18 cellular contexts compared by ENCODE assay signal in genomic region chr17:43402567-43402966, GRCh38. TPM values are rescaled to one million over a fixed set of nuclear protein-coding genes. Genes with fewer than 3 reads are reported as not detected.
DNase-seq lines count a peak whose midpoint lies in the region; ATAC-seq and TF ChIP-seq lines count a peak whose summit lies in the region.
"Had no signal": no experiment of that assay in that cellular context is flagged by ENCODE, and none has a peak within 500 bp of the region (broad histone marks: within the 10 kb centered on the region; RNA-seq: fewer than 3 reads in every experiment).

No MANE protein-coding gene starts in this region.

- H3K56ac ChIP-seq in mesendoderm (ENCODE audit: low read length), result peak overlapping the region; percentile 45

- H4K5ac ChIP-seq in mesendoderm (ENCODE audit: low read length), result no peak overlapping the region

- H3K9me3 Mint-ChIP-seq in HFFc6 (no peaks in the 10 kb centered on the region), endodermal cell (peaks cover 2% of the 10 kb centered on the region)
- H3K9me3 Mint-ChIP-seq in stimulated activated naive B cell treated with anti-CD40 and anti-IgM and Interleukin-4, amounts not matched to agents 10 μg/mL and 1 μg/mL and 100 μg/mL, for 72 hours, result no peaks in the 10 kb centered on the region
- H3K9me3 Mint-ChIP-seq: activated CD4-positive, alpha-beta T cell treated with anti-CD3 and anti-CD28 coated beads, Interleukin-2, amount 10 ng/mL, durations not matched to agents 24 days and 14 days; central memory CD8-positive, alpha-beta T cell; natural killer cell treated with Interleukin-12 subunit alpha and Interleukin-12 subunit beta and Interleukin-15 and Interleukin-18, amount 100 ng/mL, for 72 hours had no signal

- H3K27ac ChIP-seq in endodermal cell (ENCODE audit: low read depth, low read length) (no peak overlapping the region), mesendoderm (ENCODE audit: low read depth, low read length) (no peak overlapping the region), thyroid gland (peak overlapping the region; percentile 79 to 98 (median 95))

- H3K79me2 ChIP-seq in mesendoderm (ENCODE audit: control insufficient read depth, insufficient read depth, low read length), result peaks cover 31% of the 10 kb centered on the region

- no peak for DNase-seq in HFFc6
- DNase-seq in endodermal cell, result no peak
- no peak for DNase-seq in mesendoderm
- DNase-seq in thyroid gland, result no peak
- DNase-seq in stimulated activated naive B cell treated with anti-CD40 and anti-IgM and Interleukin-4, amounts not matched to agents 10 μg/mL and 1 μg/mL and 100 μg/mL, for 72 hours, result no peak
- no peak for DNase-seq in activated naive CD4-positive, alpha-beta T cell treated with anti-CD3 and anti-CD28 coated beads, Interleukin-2, amount 50 U/mL, for 16 hours
- no peak for DNase-seq in activated naive CD4-positive, alpha-beta T cell (lab: John Stamatoyannopoulos, UW)
- DNase-seq: activated CD4-positive, alpha-beta T cell treated with anti-CD3 and anti-CD28 coated beads, Interleukin-2, amount 10 ng/mL, durations not matched to agents 24 days and 14 days; Caco-2; effector CD4-positive, alpha-beta T cell; KG1; NCI-H1048; NCI-H2029 treated with DMSO at 0.1 percent for 48 hours; stimulated activated CD4-positive, alpha-beta T cell treated with anti-CD3 and anti-CD28 coated beads, Interleukin-4, amount 100 ng/mL, for 4 hours had no signal

- H3K27me3 ChIP-seq in endodermal cell (ENCODE audit: control insufficient read depth, insufficient read depth, low read length, poor library complexity, severe bottlenecking) (no peaks in the 10 kb centered on the region), mesendoderm (ENCODE audit: insufficient read depth, low read length, poor library complexity) (no peaks in the 10 kb centered on the region), thyroid gland (no peaks in the 10 kb centered on the region)

- 83 to 86% methylated on average over 3 of the region's 3 CpGs for WGBS in endodermal cell (ENCODE audit: insufficient coverage in 1 of 2, insufficient read length in 1 of 2), 2 experiments
- WGBS in mesendoderm (ENCODE audit: extremely low coverage, insufficient coverage, low lambda C conversion rate), result no CpG with 5 or more reads among the region's 3 CpGs
- 82% methylated on average over 3 of the region's 3 CpGs for WGBS in thyroid gland, 2 donors

- H3K23ac ChIP-seq in mesendoderm (ENCODE audit: low read length), result no peak overlapping the region

- H3K36me3 Mint-ChIP-seq in HFFc6 (ENCODE audit: low read depth) (peaks cover 37% of the 10 kb centered on the region), endodermal cell (ENCODE audit: low read depth) (peaks cover 44% of the 10 kb centered on the region)
- H3K36me3 Mint-ChIP-seq in stimulated activated naive B cell treated with anti-CD40 and anti-IgM and Interleukin-4, amounts not matched to agents 10 μg/mL and 1 μg/mL and 100 μg/mL, for 72 hours, result no peaks in the 10 kb centered on the region
- H3K36me3 Mint-ChIP-seq: natural killer cell treated with Interleukin-12 subunit alpha and Interleukin-12 subunit beta and Interleukin-15 and Interleukin-18, amount 100 ng/mL, for 72 hours had no signal

- peaks cover 13% of the 10 kb centered on the region for H3K79me1 ChIP-seq in mesendoderm (ENCODE audit: low read length)

- H3K4me3 Mint-ChIP-seq in HFFc6 (peak overlapping the region; percentile 64), endodermal cell (peak overlapping the region; percentile 92)
- no peak overlapping the region for H3K4me3 Mint-ChIP-seq in stimulated activated naive B cell treated with anti-CD40 and anti-IgM and Interleukin-4, amounts not matched to agents 10 μg/mL and 1 μg/mL and 100 μg/mL, for 72 hours
- H3K4me3 Mint-ChIP-seq: activated CD4-positive, alpha-beta T cell treated with anti-CD3 and anti-CD28 coated beads, Interleukin-2, amount 10 ng/mL, durations not matched to agents 24 days and 14 days; central memory CD8-positive, alpha-beta T cell; natural killer cell treated with Interleukin-12 subunit alpha and Interleukin-12 subunit beta and Interleukin-15 and Interleukin-18, amount 100 ng/mL, for 72 hours had no signal

- H3K9ac ChIP-seq in endodermal cell (ENCODE audit: extremely low read depth, low read length, poor library complexity, severe bottlenecking) (peak overlapping the region; percentile 94), mesendoderm (ENCODE audit: low read length) (peak overlapping the region; percentile 2)

- H3K36me3 ChIP-seq in endodermal cell (ENCODE audit: control insufficient read depth, insufficient read depth, low read length) (peaks cover 40% of the 10 kb centered on the region), mesendoderm (ENCODE audit: control insufficient read depth, insufficient read depth, low read length) (peaks cover 5% of the 10 kb centered on the region), thyroid gland (peaks cover 4 to 10% of the 10 kb centered on the region in 2 donors)
- H3K36me3 ChIP-seq: prostate gland had no signal

- intact Hi-C loops in thyroid gland (cut with DNase I), result no loop called here

- H3K27me3 Mint-ChIP-seq in HFFc6 (ENCODE audit: insufficient read depth) (peaks cover 16% of the 10 kb centered on the region), endodermal cell (ENCODE audit: insufficient read depth) (no peaks in the 10 kb centered on the region)
- H3K27me3 Mint-ChIP-seq in stimulated activated naive B cell treated with anti-CD40 and anti-IgM and Interleukin-4, amounts not matched to agents 10 μg/mL and 1 μg/mL and 100 μg/mL, for 72 hours, result peaks cover 0 to 2% of the 10 kb centered on the region in 2 donors
- H3K27me3 Mint-ChIP-seq: central memory CD8-positive, alpha-beta T cell had no signal

- H2BK120ac ChIP-seq in mesendoderm (ENCODE audit: low read depth, low read length), result no peak overlapping the region

- H3K4me1 Mint-ChIP-seq in HFFc6 (ENCODE audit: low read depth) (peaks cover 69% of the 10 kb centered on the region), endodermal cell (peaks cover 46% of the 10 kb centered on the region)
- H3K4me1 Mint-ChIP-seq in stimulated activated naive B cell treated with anti-CD40 and anti-IgM and Interleukin-4, amounts not matched to agents 10 μg/mL and 1 μg/mL and 100 μg/mL, for 72 hours, result peaks cover 21 to 34% of the 10 kb centered on the region in 2 donors

- H3K4me3 ChIP-seq in endodermal cell (ENCODE audit: low read length) (peak overlapping the region; percentile 96), mesendoderm (ENCODE audit: low read length) (no peak overlapping the region), thyroid gland (replicated peaks in 1 of 3) (no peak overlapping the region)
- H3K4me3 ChIP-seq: prostate gland had no signal

- H4K8ac ChIP-seq in mesendoderm (ENCODE audit: low read depth, low read length), result no peak overlapping the region

- H3K4me1 ChIP-seq in endodermal cell (ENCODE audit: control insufficient read depth, insufficient read depth, low read length), result peaks cover 14% of the 10 kb centered on the region
- peaks cover 16% of the 10 kb centered on the region for H3K4me1 ChIP-seq in mesendoderm (ENCODE audit: control insufficient read depth, low read depth, low read length)
- H3K4me1 ChIP-seq in thyroid gland, result peaks cover 45 to 48% of the 10 kb centered on the region in 2 donors
- H3K4me1 ChIP-seq: prostate gland had no signal

- no peak for TF ChIP-seq POLR2A in thyroid gland (IDR thresholded peaks at IDR 0.05)

- peak overlapping the region; percentile 1 for H3K4me2 ChIP-seq in mesendoderm (ENCODE audit: low read length)

- H3K9me3 ChIP-seq in endodermal cell (ENCODE audit: control insufficient read depth, low read length), result peaks cover 10% of the 10 kb centered on the region
- no peaks in the 10 kb centered on the region for H3K9me3 ChIP-seq in thyroid gland
- H3K9me3 ChIP-seq: Caco-2, prostate gland had no signal

- H2BK5ac ChIP-seq in mesendoderm (ENCODE audit: low read length), result no peak overlapping the region

- no peak overlapping the region for H3K4ac ChIP-seq in mesendoderm (ENCODE audit: low read depth, low read length)

- no peak overlapping the region for H2AK5ac ChIP-seq in mesendoderm (ENCODE audit: low read length)

- TF ChIP-seq CTCF in HFFc6 (IDR thresholded peaks at IDR 0.05), result no peak
- TF ChIP-seq CTCF in endodermal cell (conservative IDR thresholded peaks at IDR 0.05), result no peak
- TF ChIP-seq CTCF in thyroid gland (IDR thresholded peaks at IDR 0.05), result no peak

- no peak for ATAC-seq in stimulated activated naive B cell treated with anti-CD40 and anti-IgM and Interleukin-4, amounts not matched to agents 10 μg/mL and 1 μg/mL and 100 μg/mL, for 72 hours (replicated peaks)
- ATAC-seq in HG03139 (IDR thresholded peaks at IDR 0.05; ENCODE audit: unreplicated experiment), result no peak
- ATAC-seq: natural killer cell treated with Interleukin-12 subunit alpha and Interleukin-12 subunit beta and Interleukin-15 and Interleukin-18, amount 100 ng/mL, for 72 hours had no signal

- H3K27ac Mint-ChIP-seq in HFFc6 (peak overlapping the region; percentile 99), endodermal cell (peak overlapping the region; percentile 90)
- no peak overlapping the region for H3K27ac Mint-ChIP-seq in stimulated activated naive B cell treated with anti-CD40 and anti-IgM and Interleukin-4, amounts not matched to agents 10 μg/mL and 1 μg/mL and 100 μg/mL, for 72 hours
- H3K27ac Mint-ChIP-seq: activated CD4-positive, alpha-beta T cell treated with anti-CD3 and anti-CD28 coated beads, Interleukin-2, amount 10 ng/mL, durations not matched to agents 24 days and 14 days had no signal

- no peak overlapping the region for H2BK15ac ChIP-seq in mesendoderm (replicated peaks; ENCODE audit: low read depth)

- H3K18ac ChIP-seq in mesendoderm (ENCODE audit: low read length), result no peak overlapping the region

RNA-seq across cellular contexts. Expression of gene ARL4D, which starts 3.8 kb away (rescaled TPM):
- total RNA-seq in HFFc6 (2021; fragmentation: NEBNext Ultra II Directional; extraction: Animal tissue kit (Norgen Biotek cat#: 25700)), result 10 to 100 TPM; 24.9 to 27.5 (median 26.3) TPM
- total RNA-seq in endodermal cell (100 to 1,000 TPM; 129 to 142 TPM), thyroid gland (10 to 100 TPM; 32.8 to 57.4 (median 48.9) TPM)
- 47.0 TPM for polyA plus RNA-seq in endodermal cell (2013, experiment 1 of 2)
- 62.6 TPM for polyA plus RNA-seq in endodermal cell (2013, experiment 2 of 2)
- 12.7 TPM for polyA plus RNA-seq in mesendoderm (2013, experiment 1 of 2)
- polyA plus RNA-seq in mesendoderm (2013, experiment 2 of 2), result 11.4 TPM

Comparison
In these comparisons a context has a peak if more than half of its experiments do, and no peak if none do; other contexts are left out.
1. H3K4me3 Mint-ChIP-seq: peak in HFFc6 (single experiment) and endodermal cell (single experiment); none in stimulated activated naive B cell treated with anti-CD40 and anti-IgM and Interleukin-4, amounts not matched to agents 10 μg/mL and 1 μg/mL and 100 μg/mL, for 72 hours (0 of 2).
2. H3K27ac ChIP-seq: peak in thyroid gland (3 of 3); none in endodermal cell (single experiment) and mesendoderm (single experiment).